Comparison of ENCODE assay signal across 17 cellular contexts in genomic region chr20:11467436-11467835, GRCh38.
"Had no signal": no experiment of that assay in that cellular context is flagged by ENCODE, and none has a peak within 500 bp of the region (broad histone marks: within the 10 kb centered on the region; RNA-seq: fewer than 3 reads in every experiment).

No MANE protein-coding gene starts in this region.

- DNase-seq: effector memory CD8-positive, alpha-beta T cell; gastrocnemius medialis; immature natural killer cell; kidney; left colon; left ventricle myocardium superior; mesenchymal stem cell; midbrain; naive B cell; occipital lobe; pancreas; retina; stimulated activated CD4-positive, alpha-beta T cell treated with anti-CD3 and anti-CD28 coated beads, Interleukin-12 subunit alpha, Interleukin-12 subunit beta, amount 100 ng/mL, for 4 hours; stimulated activated naive CD4-positive, alpha-beta T cell; stomach; substantia nigra; trophoblast cell had no signal
